ENCODE assay signal across 35 cellular contexts in the genomic region with DNA sequence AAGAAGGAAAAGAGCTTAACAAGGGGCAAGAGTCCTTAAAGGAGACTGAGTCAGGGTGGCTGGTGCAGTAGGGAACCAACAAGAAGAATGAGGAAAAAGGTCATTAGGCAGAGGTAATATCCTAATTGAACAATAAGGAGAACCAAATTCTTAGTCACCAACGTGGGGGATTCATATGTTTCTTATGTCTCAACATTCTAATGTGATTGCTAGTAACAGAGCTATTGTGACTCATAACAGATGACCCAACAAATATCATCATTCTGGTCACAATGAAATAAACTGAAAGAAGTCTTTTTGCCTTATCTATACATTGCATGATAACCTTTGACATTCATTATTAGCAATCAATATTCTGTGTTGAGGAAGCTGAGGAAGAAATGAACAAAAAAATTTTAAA.
DNase-seq lines count a peak whose midpoint lies in the region; ATAC-seq and TF ChIP-seq lines count a peak whose summit lies in the region.
"Had no signal": no experiment of that assay in that cellular context is flagged by ENCODE, and none has a peak within 500 bp of the region (broad histone marks: within the 10 kb centered on the region; RNA-seq: fewer than 3 reads in every experiment).

No MANE protein-coding gene starts in this region.

- no peaks in the 10 kb centered on the region for H4K20me1 ChIP-seq in IMR-90 (ENCODE audit: insufficient read depth, low read length)
- H4K20me1 ChIP-seq: BLaER1 treated with 17β-estradiol and CSF1 and Interleukin-3, amounts not matched to agents 10 nM and 100 nM had no signal

- no peak overlapping the region for H3K23ac ChIP-seq in IMR-90 (ENCODE audit: low read depth, low read length)

- no peak overlapping the region for H3K14ac ChIP-seq in IMR-90 (replicated peaks; ENCODE audit: low read depth, low read length)

- peak overlapping the region; percentile 67; the same call in 1 of the 3 replicates for H2BK15ac ChIP-seq in IMR-90 (ENCODE audit: low read depth, low read length)

- H2BK120ac ChIP-seq in IMR-90 (ENCODE audit: low read depth, low read length) = peak overlapping the region; percentile 67

- H3K9me1 ChIP-seq in IMR-90 (ENCODE audit: insufficient read depth, low read length) = no peaks in the 10 kb centered on the region

- peak overlapping the region; percentile 30; the same call in 1 of the 2 replicates for H2BK20ac ChIP-seq in IMR-90 (ENCODE audit: low read depth, low read length)

- ATAC-seq in IMR-90 (ENCODE audit: low read depth) (peak; percentile 35), foreskin keratinocyte (peak; percentile 42)
- no peak for ATAC-seq in CD4-positive, alpha-beta T cell (ENCODE audit: poor library complexity)
- ATAC-seq: activated CD8-positive, alpha-beta T cell treated with anti-CD3 and anti-CD28 coated beads for 36 hours; activated T-helper 17 cell treated with anti-CD3 and anti-CD28 coated beads, Interleukin-2, amount 50 U/mL, for 72 hours; gastroesophageal sphincter; GM23338; left colon; natural killer cell treated with Interleukin-12 subunit alpha and Interleukin-12 subunit beta and Interleukin-15 and Interleukin-18, amount 100 ng/mL, for 72 hours; psoas muscle; stimulated activated effector memory CD8-positive, alpha-beta T cell treated with anti-CD3 and anti-CD28 coated beads, Interleukin-12 subunit alpha, Interleukin-12 subunit beta, amount 100 ng/mL, for 72 hours had no signal

- no peaks in the 10 kb centered on the region for H3K36me3 ChIP-seq in IMR-90 (ENCODE audit: control insufficient read depth, insufficient read depth, low read length)
- no peaks in the 10 kb centered on the region for H3K36me3 ChIP-seq in Peyer's patch
- H3K36me3 ChIP-seq: BLaER1 treated with 17β-estradiol and CSF1 and Interleukin-3, amounts not matched to agents 10 nM and 100 nM; gastroesophageal sphincter; sigmoid colon had no signal

- H4K5ac ChIP-seq in IMR-90 (ENCODE audit: low read depth, low read length) = peak overlapping the region; percentile 61; the same call in 1 of the 2 replicates

- no CpG with 5 or more reads among the region's 1 CpG for WGBS in IMR-90 (ENCODE audit: extremely low coverage in 2 of 2, insufficient read length in 1 of 2), 2 experiments

- H3K4me2 ChIP-seq in IMR-90 (ENCODE audit: low read depth, low read length) = peak overlapping the region; percentile 5; the same call in 1 of the 2 replicates
- H3K4me2 ChIP-seq: BLaER1 treated with 17β-estradiol and CSF1 and Interleukin-3, amounts not matched to agents 10 nM and 100 nM; GM23338; hepatocyte; KMS-11 had no signal

- 0 out of 2 replicates have a peak overlapping the region, but pooled peaks have one; percentile 10 for H3K4ac ChIP-seq in IMR-90 (ENCODE audit: low read depth, low read length)

- no peak overlapping the region for H3K9ac ChIP-seq in IMR-90 (ENCODE audit: low read depth, low read length)
- H3K9ac ChIP-seq: BLaER1 treated with 17β-estradiol and CSF1 and Interleukin-3, amounts not matched to agents 10 nM and 100 nM; KMS-11 had no signal

- CTCF ChIA-PET in IMR-90 (lab: Yijun Ruan, JAX) = no interaction called here
- CTCF ChIA-PET in CD4-positive, alpha-beta T cell (lab: Charles Lee) = no interaction called here

- peak overlapping the region; percentile 19 to 48; a peak in 1 of 4 replicates for H4K8ac ChIP-seq in IMR-90 (ENCODE audit: low read depth in 2 of 2, low read length in 2 of 2)

- H3K36me3 Mint-ChIP-seq in CD4-positive, alpha-beta T cell (ENCODE audit: low read depth) = no peaks in the 10 kb centered on the region
- H3K36me3 Mint-ChIP-seq: natural killer cell treated with Interleukin-12 subunit alpha and Interleukin-12 subunit beta and Interleukin-15 and Interleukin-18, amount 100 ng/mL, for 72 hours; stimulated activated effector memory CD8-positive, alpha-beta T cell treated with anti-CD3 and anti-CD28 coated beads, Interleukin-12 subunit alpha, Interleukin-12 subunit beta, amount 100 ng/mL, for 72 hours had no signal

- TF ChIP-seq RAD21 in IMR-90 (IDR thresholded peaks at IDR 0.05; ENCODE audit: low read length) = no peak

- H3K27me3 ChIP-seq in IMR-90 (ENCODE audit: control insufficient read depth, insufficient read depth, low read length) (no peaks in the 10 kb centered on the region), foreskin keratinocyte (no peaks in the 10 kb centered on the region), Peyer's patch (no peaks in the 10 kb centered on the region)
- H3K27me3 ChIP-seq in CD4-positive, alpha-beta T cell (ENCODE audit: control insufficient read depth, insufficient read depth, low read length) = no peaks in the 10 kb centered on the region
- H3K27me3 ChIP-seq: BLaER1 treated with 17β-estradiol and CSF1 and Interleukin-3, amounts not matched to agents 10 nM and 100 nM; gastroesophageal sphincter; hepatocyte; sigmoid colon had no signal

- H2AK5ac ChIP-seq in IMR-90 (ENCODE audit: low read depth, low read length) = peak overlapping the region; percentile 26; the same call in 1 of the 2 replicates

- H3K4me3 ChIP-seq in AG10803 (ENCODE audit: low read length) (no peak overlapping the region), IMR-90 (ENCODE audit: insufficient read depth, low read depth, low read length) (no peak overlapping the region), cardiac fibroblast (replicated peaks in 1 of 2; ENCODE audit: low read depth in 2 of 2, low read length in 2 of 2) (no peak overlapping the region), Peyer's patch (no peak overlapping the region)
- H3K4me3 ChIP-seq: BLaER1 treated with 17β-estradiol and CSF1 and Interleukin-3, amounts not matched to agents 10 nM and 100 nM; gastroesophageal sphincter; GM23338; hepatocyte; psoas muscle; sigmoid colon had no signal

- H2AK9ac ChIP-seq in IMR-90 (replicated peaks; ENCODE audit: low read depth, low read length, poor library complexity) = no peak overlapping the region

- H3K27ac Mint-ChIP-seq in CD4-positive, alpha-beta T cell = no peak overlapping the region
- H3K27ac Mint-ChIP-seq: activated CD8-positive, alpha-beta T cell treated with anti-CD3 and anti-CD28 coated beads for 36 hours; activated T-helper 17 cell treated with anti-CD3 and anti-CD28 coated beads, Interleukin-2, amount 50 U/mL, for 72 hours; GM23338; HFFc6; natural killer cell treated with Interleukin-12 subunit alpha and Interleukin-12 subunit beta and Interleukin-15 and Interleukin-18, amount 100 ng/mL, for 72 hours; stimulated activated effector memory CD8-positive, alpha-beta T cell treated with anti-CD3 and anti-CD28 coated beads, Interleukin-12 subunit alpha, Interleukin-12 subunit beta, amount 100 ng/mL, for 72 hours; T-helper 2 cell treated with Interferon-gamma antibody and Interleukin-4, amounts not matched to agents 5 μg/mL and 100 μg/mL, for 36 hours had no signal

- H3K4me3 Mint-ChIP-seq in CD4-positive, alpha-beta T cell = no peak overlapping the region
- H3K4me3 Mint-ChIP-seq: activated CD8-positive, alpha-beta T cell treated with anti-CD3 and anti-CD28 coated beads for 36 hours; activated T-helper 17 cell treated with anti-CD3 and anti-CD28 coated beads, Interleukin-2, amount 50 U/mL, for 72 hours; GM23338; HFFc6; natural killer cell treated with Interleukin-12 subunit alpha and Interleukin-12 subunit beta and Interleukin-15 and Interleukin-18, amount 100 ng/mL, for 72 hours; stimulated activated effector memory CD8-positive, alpha-beta T cell treated with anti-CD3 and anti-CD28 coated beads, Interleukin-12 subunit alpha, Interleukin-12 subunit beta, amount 100 ng/mL, for 72 hours; T-helper 2 cell treated with Interferon-gamma antibody and Interleukin-4, amounts not matched to agents 5 μg/mL and 100 μg/mL, for 36 hours had no signal

- dilution Hi-C loops in IMR-90 (cut with HindIII; ENCODE audit: low sequenced_read_pairs, unreplicated experiment) = no loop called here

- BruUV-seq in IMR-90 (replicated peaks; lab: Mats Ljungman, UMichigan) = no TSS peak

- H3K18ac ChIP-seq in IMR-90 (ENCODE audit: low read depth, low read length) = peak overlapping the region; percentile 83

- POLR2A ChIA-PET in IMR-90 (lab: Charles Lee; ENCODE audit: unreplicated experiment) = no interaction called here
- POLR2A ChIA-PET in CD4-positive, alpha-beta T cell (lab: Charles Lee) = no interaction called here

- TF ChIP-seq CTCF in AG10803 (conservative IDR thresholded peaks at IDR 0.05; ENCODE audit: low read length) (no peak), IMR-90 (conservative IDR thresholded peaks at IDR 0.05; ENCODE audit: low read depth, low read length) (no peak), cardiac fibroblast (IDR thresholded peaks at IDR 0.05; ENCODE audit: low read depth, low read length) (no peak), foreskin keratinocyte (conservative IDR thresholded peaks at IDR 0.05) (no peak), Peyer's patch (IDR thresholded peaks at IDR 0.05) (no peak)
- no peak for TF ChIP-seq CTCF in CD4-positive, alpha-beta T cell (IDR thresholded peaks at IDR 0.05)

- H3K79me1 ChIP-seq in IMR-90 (ENCODE audit: low read depth in 1 of 2, low read length in 2 of 2) = no peaks in the 10 kb centered on the region

- intact Hi-C loops in IMR-90 (cut with micrococcal nuclease) = no loop called here
- intact Hi-C loops in CD4-positive, alpha-beta T cell (cut with DNase I, micrococcal nuclease) = no loop called here

- no peak overlapping the region for H2AFZ ChIP-seq in IMR-90 (replicated peaks; ENCODE audit: low read length, poor library complexity)
- H2AFZ ChIP-seq: GM23338, hepatocyte had no signal

- H3K27ac ChIP-seq in IMR-90 (ENCODE audit: insufficient read depth, low read length) = peak overlapping the region; percentile 37; the same call in 1 of the 2 replicates
- H3K27ac ChIP-seq in foreskin keratinocyte = no peak overlapping the region
- no peak overlapping the region for H3K27ac ChIP-seq in CD4-positive, alpha-beta T cell (ENCODE audit: low read depth, low read length)
- no peak overlapping the region for H3K27ac ChIP-seq in Peyer's patch
- H3K27ac ChIP-seq: BLaER1 treated with 17β-estradiol and CSF1 and Interleukin-3, amounts not matched to agents 10 nM and 100 nM; gastroesophageal sphincter; hepatocyte; KMS-11; psoas muscle; sigmoid colon had no signal

- H3K9me3 Mint-ChIP-seq in CD4-positive, alpha-beta T cell = no peaks in the 10 kb centered on the region
- H3K9me3 Mint-ChIP-seq: activated CD8-positive, alpha-beta T cell treated with anti-CD3 and anti-CD28 coated beads for 36 hours; activated T-helper 17 cell treated with anti-CD3 and anti-CD28 coated beads, Interleukin-2, amount 50 U/mL, for 72 hours; GM23338; HFFc6; natural killer cell treated with Interleukin-12 subunit alpha and Interleukin-12 subunit beta and Interleukin-15 and Interleukin-18, amount 100 ng/mL, for 72 hours; stimulated activated effector memory CD8-positive, alpha-beta T cell treated with anti-CD3 and anti-CD28 coated beads, Interleukin-12 subunit alpha, Interleukin-12 subunit beta, amount 100 ng/mL, for 72 hours; T-helper 2 cell treated with Interferon-gamma antibody and Interleukin-4, amounts not matched to agents 5 μg/mL and 100 μg/mL, for 36 hours had no signal

- DNase-seq in AG10803 (ENCODE audit: low read depth) = peak; percentile 30
- peak; percentile 83 for DNase-seq in IMR-90
- peak; percentile 20 to 69 for DNase-seq in cardiac fibroblast (ENCODE audit: low read depth in 2 of 2)
- DNase-seq in foreskin keratinocyte = peak in 1 of 2 donors; percentile 13
- DNase-seq in retina = no peak
- DNase-seq in CD4-positive, alpha-beta T cell = no peak
- DNase-seq in Peyer's patch = no peak
- DNase-seq in NCI-H2171 treated with DMSO at 0.1 percent for 48 hours (lab: John Stamatoyannopoulos, UW) = no peak
- DNase-seq: activated CD8-positive, alpha-beta T cell treated with anti-CD3 and anti-CD28 coated beads for 36 hours; activated naive CD4-positive, alpha-beta T cell treated with anti-CD3 and anti-CD28 coated beads, Interleukin-2, amount 50 U/mL, for 16 hours; amniotic stem cell; cortex of kidney; effector memory CD4-positive, alpha-beta T cell; GDM1; HFFc6; left colon; NCI-H1436 treated with DMSO at 0.1 percent for 48 hours; NCI-H2081 treated with DMSO at 0.1 percent for 48 hours; NCI-H226; NCI-H69; occipital lobe; psoas muscle; SIG-M5; sigmoid colon; stimulated activated CD4-positive, alpha-beta T cell treated with anti-CD3 and anti-CD28 coated beads, Interleukin-15, amount 100 ng/mL, for 24 hours; stimulated activated CD4-positive, alpha-beta T cell treated with anti-CD3 and anti-CD28 coated beads, Interleukin-4, amount 100 ng/mL, for 4 hours had no signal

- in situ Hi-C loops in IMR-90 (cut with MboI; ENCODE audit: low sequenced_read_pairs) = no loop called here

- TF ChIP-seq POLR2A in IMR-90 (IDR thresholded peaks at IDR 0.05; ENCODE audit: low read depth, low read length) (no peak), Peyer's patch (IDR thresholded peaks at IDR 0.05) (no peak)

- H3K56ac ChIP-seq in IMR-90 (ENCODE audit: extremely low read depth, insufficient read depth, low read length) = no peak overlapping the region

- H3K4me1 ChIP-seq in IMR-90 (ENCODE audit: control insufficient read depth, insufficient read depth, low read length) (peaks cover 6% of the 10 kb centered on the region; the same call in 1 of the 2 replicates), foreskin keratinocyte (no peaks in the 10 kb centered on the region), Peyer's patch (no peaks in the 10 kb centered on the region)
- H3K4me1 ChIP-seq: gastroesophageal sphincter, psoas muscle had no signal

- H3K9me3 ChIP-seq in IMR-90 (ENCODE audit: control insufficient read depth, insufficient read depth, low read length) = no peaks in the 10 kb centered on the region
- H3K9me3 ChIP-seq in CD4-positive, alpha-beta T cell (ENCODE audit: control insufficient read depth, low read length) = no peaks in the 10 kb centered on the region
- H3K9me3 ChIP-seq in Peyer's patch = no peaks in the 10 kb centered on the region
- H3K9me3 ChIP-seq: gastroesophageal sphincter, psoas muscle, sigmoid colon had no signal

- H2BK5ac ChIP-seq in IMR-90 (ENCODE audit: low read depth, low read length, poor library complexity, severe bottlenecking) = peak overlapping the region; percentile 48

- no peaks in the 10 kb centered on the region for H3K4me1 Mint-ChIP-seq in CD4-positive, alpha-beta T cell (ENCODE audit: low read depth)
- H3K4me1 Mint-ChIP-seq: activated T-helper 17 cell treated with anti-CD3 and anti-CD28 coated beads, Interleukin-2, amount 50 U/mL, for 72 hours; GM23338; stimulated activated effector memory CD8-positive, alpha-beta T cell treated with anti-CD3 and anti-CD28 coated beads, Interleukin-12 subunit alpha, Interleukin-12 subunit beta, amount 100 ng/mL, for 72 hours had no signal

- H3K27me3 Mint-ChIP-seq in CD4-positive, alpha-beta T cell = peaks cover 4% of the 10 kb centered on the region
- H3K27me3 Mint-ChIP-seq: activated CD8-positive, alpha-beta T cell treated with anti-CD3 and anti-CD28 coated beads for 36 hours; natural killer cell treated with Interleukin-12 subunit alpha and Interleukin-12 subunit beta and Interleukin-15 and Interleukin-18, amount 100 ng/mL, for 72 hours had no signal

- peak overlapping the region; percentile 43 for H4K91ac ChIP-seq in IMR-90 (ENCODE audit: insufficient read depth, low read depth, low read length)

Comparison
In these comparisons a context has a peak if more than half of its experiments do, and no peak if none do; other contexts are left out.
1. DNase-seq: peak in AG10803 (single experiment), IMR-90 (single experiment) and cardiac fibroblast (2 of 2); none in retina (single experiment), CD4-positive, alpha-beta T cell (0 of 10), Peyer's patch (0 of 3) and NCI-H2171 treated with DMSO at 0.1 percent for 48 hours (single experiment).